8 cellular contexts compared by ENCODE assay signal in the genomic region with DNA sequence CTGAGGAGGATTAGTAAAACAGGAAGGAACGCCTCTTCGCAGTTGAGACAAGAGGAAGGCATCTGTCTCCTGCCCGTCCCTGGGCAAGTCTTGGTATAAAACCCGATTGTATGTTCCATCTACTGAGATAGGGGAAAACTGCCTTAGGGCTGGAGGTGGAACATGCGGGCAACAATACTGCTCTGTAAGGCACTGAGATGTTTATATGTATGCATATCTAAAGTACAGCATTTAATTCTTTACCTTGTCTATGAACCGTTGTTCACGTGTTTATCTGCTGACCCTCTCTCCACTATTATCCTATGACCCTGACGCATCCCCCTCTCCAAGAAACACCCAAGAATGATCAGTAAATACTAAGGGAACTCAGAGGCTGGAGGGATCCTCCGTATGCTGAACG. TPM values are rescaled to one million over a fixed set of nuclear protein-coding genes. Genes with fewer than 3 reads are reported as not detected.
DNase-seq lines count a peak whose midpoint lies in the region; ATAC-seq and TF ChIP-seq lines count a peak whose summit lies in the region.

No MANE protein-coding gene starts in this region.

- no peaks in the 10 kb centered on the region for H3K27me3 Mint-ChIP-seq in activated naive CD8-positive, alpha-beta T cell

- ATAC-seq in heart right ventricle (peak in 1 of 8 donors; percentile 1), Right ventricle myocardium inferior (no peak), lung (ENCODE audit: insufficient read depth, low FRiP score) (no peak), upper lobe of right lung (no peak)

- peak overlapping the region; percentile 97 for H3K4me3 Mint-ChIP-seq in activated naive CD8-positive, alpha-beta T cell

- H3K9me3 ChIP-seq in heart right ventricle (no peaks in the 10 kb centered on the region), lung (ENCODE audit: control insufficient read depth in 2 of 2, insufficient read depth in 1 of 2, low read length in 1 of 2) (no peaks in the 10 kb centered on the region), upper lobe of right lung (no peaks in the 10 kb centered on the region)

- peaks cover 0 to 48% (median 21%) of the 10 kb centered on the region in 9 donors for H3K36me3 ChIP-seq in heart right ventricle
- peaks cover 8 to 18% of the 10 kb centered on the region in 2 donors for H3K36me3 ChIP-seq in lung (ENCODE audit: control insufficient read depth in 2 of 2, insufficient read depth in 2 of 2, low read length in 2 of 2)
- peaks cover 25% of the 10 kb centered on the region for H3K36me3 ChIP-seq in upper lobe of right lung

- H3K27ac ChIP-seq in heart right ventricle (peak overlapping the region in 9 of 10 donors; percentile 66 to 89 (median 86)), lung (ENCODE audit: low read depth in 1 of 2, low read length in 1 of 2) (peak overlapping the region; percentile 67 to 87), upper lobe of right lung (peak overlapping the region; percentile 80)

- no peaks in the 10 kb centered on the region for H3K27me3 ChIP-seq in heart right ventricle
- H3K27me3 ChIP-seq in lung (ENCODE audit: control insufficient read depth, insufficient read depth): no peaks in the 10 kb centered on the region
- H3K27me3 ChIP-seq in upper lobe of right lung: no peaks in the 10 kb centered on the region

- TF ChIP-seq CTCF in heart right ventricle (IDR thresholded peaks at IDR 0.05) (no peak), lung (IDR thresholded peaks at IDR 0.05; ENCODE audit: control extremely low read depth, extremely low read depth) (no peak), upper lobe of right lung (IDR thresholded peaks at IDR 0.05) (no peak)

- H3K9me3 Mint-ChIP-seq in activated naive CD8-positive, alpha-beta T cell (ENCODE audit: low read depth): no peaks in the 10 kb centered on the region

- intact Hi-C loops in heart right ventricle (cut with DNase I) (loop anchor here in 6 of 10 donors (2.0 to 10.0 kb wide), 4 partner anchors 33 to 1075 kb away; a partner anchor contains a TSS), Right ventricle myocardium inferior (cut with DNase I) (loop anchor here (2.0 kb wide), 1 partner anchor 35 kb away; a partner anchor contains a TSS), upper lobe of right lung (cut with DNase I) (no loop called here)

- DNase-seq in heart right ventricle (no peak), Right ventricle myocardium inferior (ENCODE audit: missing footprints) (no peak), lung (ENCODE audit: low spot score) (no peak), upper lobe of right lung (no peak), NCI-H1417 treated with DMSO at 0.1 percent for 48 hours (lab: John Stamatoyannopoulos, UW) (no peak), NCI-H446 treated with DMSO at 0.1 percent for 48 hours (lab: John Stamatoyannopoulos, UW) (no peak)
- no peak for DNase-seq in stimulated activated CD8-positive, alpha-beta memory T cell treated with anti-CD3 and anti-CD28 coated beads, Interleukin-4, amount 100 ng/mL, for 48 hours

- WGBS in heart right ventricle, 2 donors: 51 to 58% methylated on average over 10 of the region's 10 CpGs
- WGBS in lung, 2 donors: 27 to 37% methylated on average over 10 of the region's 10 CpGs

- H3K4me1 ChIP-seq in heart right ventricle (peaks cover 3 to 24% (median 19%) of the 10 kb centered on the region in 9 donors), lung (ENCODE audit: control insufficient read depth in 2 of 2, insufficient read depth in 2 of 2, low read length in 2 of 2) (peaks cover 5 to 6% of the 10 kb centered on the region in 2 donors), upper lobe of right lung (peaks cover 17% of the 10 kb centered on the region)

- H3K4me1 Mint-ChIP-seq in activated naive CD8-positive, alpha-beta T cell (ENCODE audit: low read depth): peaks cover 24% of the 10 kb centered on the region

- peak overlapping the region; percentile 89 for H3K27ac Mint-ChIP-seq in activated naive CD8-positive, alpha-beta T cell

- peak overlapping the region; percentile 71 to 100 (median 94) for H3K4me3 ChIP-seq in heart right ventricle
- H3K4me3 ChIP-seq in lung: no peak overlapping the region
- peak overlapping the region; percentile 75 for H3K4me3 ChIP-seq in upper lobe of right lung

- no peaks in the 10 kb centered on the region for H3K36me3 Mint-ChIP-seq in activated naive CD8-positive, alpha-beta T cell

RNA-seq across cellular contexts. Expression of a gene that starts 0.7 kb away (rescaled TPM):
- total RNA-seq in heart right ventricle: 100 to 1,000 TPM in 1 of 10 donors, 10 to 100 TPM in 9; 67.3 to 111 (median 78.9) TPM
- 100 to 1,000 TPM; 104 to 160 TPM for polyA plus RNA-seq in heart right ventricle
- total RNA-seq in Right ventricle myocardium inferior: 75.9 TPM
- total RNA-seq in lung: 10 to 100 TPM; 47.5 to 57.8 TPM
- polyA plus RNA-seq in lung: 10 to 100 TPM; 49.7 to 67.4 TPM
- 43.9 TPM for total RNA-seq in upper lobe of right lung

RNA-seq across cellular contexts. Expression of a gene that starts 18.8 kb away (rescaled TPM):
- total RNA-seq in heart right ventricle: not detected
- polyA plus RNA-seq in heart right ventricle: not detected
- total RNA-seq in Right ventricle myocardium inferior: not detected
- not detected for total RNA-seq in lung
- polyA plus RNA-seq in lung: under 1 TPM in 1 of 2 donors, not detected in 1; 0.07 TPM
- not detected for total RNA-seq in upper lobe of right lung

RNA-seq across cellular contexts. Expression of a gene that starts 34.5 kb away (rescaled TPM):
- 10 to 100 TPM; 65.0 to 96.6 (median 84.3) TPM for total RNA-seq in heart right ventricle
- polyA plus RNA-seq in heart right ventricle: 100 to 1,000 TPM in 1 of 2 donors, 10 to 100 TPM in 1; 56.2 to 149 TPM
- 80.6 TPM for total RNA-seq in Right ventricle myocardium inferior
- total RNA-seq in lung: 100 to 1,000 TPM in 1 of 2 donors, 10 to 100 TPM in 1; 55.1 to 105 TPM
- polyA plus RNA-seq in lung: 100 to 1,000 TPM in 1 of 2 donors, 10 to 100 TPM in 1; 71.0 to 127 TPM
- 98.4 TPM for total RNA-seq in upper lobe of right lung

RNA-seq across cellular contexts. Expression of a gene that starts 35.0 kb away (rescaled TPM):
- total RNA-seq in heart right ventricle (not detected), Right ventricle myocardium inferior (not detected), lung (not detected), upper lobe of right lung (not detected)
- polyA plus RNA-seq in heart right ventricle (not detected), lung (not detected)

RNA-seq across cellular contexts. Expression of a gene that starts 44.2 kb away (rescaled TPM):
- total RNA-seq in heart right ventricle (1,000 to 10,000 TPM in 7 of 10 donors, 100 to 1,000 TPM in 3; 936 to 1,726 (median 1,424) TPM), Right ventricle myocardium inferior (1,258 TPM), lung (1,000 to 10,000 TPM in 1 of 2 donors, 100 to 1,000 TPM in 1; 108 to 1,772 TPM), upper lobe of right lung (1,446 TPM)
- polyA plus RNA-seq in heart right ventricle (1,000 to 10,000 TPM in 1 of 2 donors, 100 to 1,000 TPM in 1; 974 to 3,280 TPM), lung (1,000 to 10,000 TPM; 2,468 to 3,242 TPM)
